8 cellular contexts compared by ENCODE assay signal in the genomic region with DNA sequence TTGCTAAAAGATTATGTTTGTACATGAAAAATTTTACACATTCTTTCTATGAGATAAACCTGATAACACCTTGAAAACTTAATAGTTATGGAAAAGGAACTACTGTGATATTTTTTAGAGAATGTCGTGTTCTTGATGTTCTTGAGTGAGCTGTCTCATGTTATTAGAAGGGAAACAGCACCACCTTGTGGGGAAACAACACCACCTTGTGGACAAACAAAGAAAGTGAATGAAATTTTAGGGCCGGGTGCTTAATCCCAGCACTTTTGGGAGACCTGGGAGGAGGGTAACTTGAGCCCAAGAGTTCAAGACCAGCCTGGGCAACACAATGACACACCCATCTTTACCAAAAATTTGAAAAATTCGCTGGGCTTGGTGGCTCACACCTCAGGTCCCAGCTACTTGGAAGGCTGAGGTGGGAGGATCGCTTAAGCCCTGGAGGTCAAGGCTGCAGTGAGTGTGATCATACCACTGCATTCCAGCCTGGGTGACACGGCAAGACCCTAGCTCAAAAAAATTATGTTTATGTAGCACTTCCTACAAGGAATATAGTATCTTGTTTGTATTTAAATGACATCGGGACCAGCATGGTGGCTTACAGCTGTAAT. TPM values are rescaled to one million over a fixed set of nuclear protein-coding genes. Genes with fewer than 3 reads are reported as not detected.
A peak's percentile ranks its signal among the peaks of the same experiment; 100 is the strongest.
DNase-seq lines count a peak whose midpoint lies in the region; ATAC-seq and TF ChIP-seq lines count a peak whose summit lies in the region.
"Not testable (repeated sequence)": the region's sequence is repeated elsewhere in the genome, so short reads cannot be mapped to it uniquely, and the experiment has no call there.

No MANE protein-coding gene starts in this region.

- H3K27me3 Mint-ChIP-seq in activated naive CD8-positive, alpha-beta T cell treated with anti-CD3 and anti-CD28 coated beads for 36 hours: not testable (repeated sequence)

- not testable (repeated sequence) for H3K9me3 ChIP-seq in SK-N-SH

- DNase-seq in Caki2 (ENCODE audit: low read depth) (peak; percentile 43), SK-N-SH (peak; percentile 48), foreskin fibroblast (peak; percentile 52 to 82), myocyte (ENCODE audit: low read depth) (peak; percentile 74)
- DNase-seq in activated naive CD8-positive, alpha-beta T cell treated with anti-CD3 and anti-CD28 coated beads for 36 hours: peak; percentile 27
- DNase-seq in stimulated activated effector memory CD8-positive, alpha-beta T cell treated with anti-CD3 and anti-CD28 coated beads, Interleukin-12 subunit alpha, Interleukin-12 subunit beta, amount 100 ng/mL, for 72 hours (ENCODE audit: low spot score in 2 of 2): peak; percentile 11 to 59

- not testable (repeated sequence) for H4K20me1 ChIP-seq in SK-N-SH (ENCODE audit: insufficient read depth)

- not testable (repeated sequence) for H3K4me1 ChIP-seq in SK-N-SH (ENCODE audit: control insufficient read depth in 1 of 2, insufficient read depth in 2 of 2, low read depth in 1 of 2, low read length in 1 of 2)

- CTCF ChIA-PET in SK-N-SH (lab: Yijun Ruan, JAX): interaction anchor here (0.6 to 1.9 kb wide), 13 partner anchors 9 to 1537 kb away, joined by 3 to 9 read pairs (median 4); no protein-coding TSS in a partner anchor

- not testable (repeated sequence) for H3K4me2 ChIP-seq in SK-N-SH

- not testable (repeated sequence) for H2AFZ ChIP-seq in SK-N-SH (ENCODE audit: low read depth)

- not testable (repeated sequence) for H3K36me3 ChIP-seq in SK-N-SH (replicated peaks in 1 of 2; ENCODE audit: control insufficient read depth in 1 of 2, insufficient read depth in 2 of 2, low read length in 1 of 2)

- not testable (repeated sequence) for H3K9me3 Mint-ChIP-seq in activated naive CD8-positive, alpha-beta T cell treated with anti-CD3 and anti-CD28 coated beads for 36 hours; stimulated activated effector memory CD8-positive, alpha-beta T cell treated with anti-CD3 and anti-CD28 coated beads, Interleukin-12 subunit alpha, Interleukin-12 subunit beta, amount 100 ng/mL, for 72 hours

- not testable (repeated sequence) for H3K4me1 Mint-ChIP-seq in activated naive CD8-positive, alpha-beta T cell treated with anti-CD3 and anti-CD28 coated beads for 36 hours; stimulated activated effector memory CD8-positive, alpha-beta T cell treated with anti-CD3 and anti-CD28 coated beads, Interleukin-12 subunit alpha, Interleukin-12 subunit beta, amount 100 ng/mL, for 72 hours

- TF ChIP-seq CTCF in SK-N-SH (IDR thresholded peaks at IDR 0.05) (peak; percentile 83), foreskin fibroblast (IDR thresholded peaks at IDR 0.05; ENCODE audit: low read depth, low read length) (peak; percentile 58)

- not testable (repeated sequence) for H3K36me3 Mint-ChIP-seq in activated naive CD8-positive, alpha-beta T cell treated with anti-CD3 and anti-CD28 coated beads for 36 hours; stimulated activated effector memory CD8-positive, alpha-beta T cell treated with anti-CD3 and anti-CD28 coated beads, Interleukin-12 subunit alpha, Interleukin-12 subunit beta, amount 100 ng/mL, for 72 hours

- H3K27me3 ChIP-seq in SK-N-SH (ENCODE audit: insufficient read depth): not testable (repeated sequence)

- POLR2A ChIA-PET in SK-N-SH (lab: Yijun Ruan, JAX): not testable (repeated sequence)

- H3K79me2 ChIP-seq in SK-N-SH (ENCODE audit: insufficient read depth): not testable (repeated sequence)

- WGBS in SK-N-SH (ENCODE audit: low lambda C conversion rate): 25% methylated on average over 5 of the region's 6 CpGs

- not testable (repeated sequence) for TF ChIP-seq EP300 in SK-N-SH (IDR thresholded peaks at IDR 0.05; ENCODE audit: borderline replicate concordance in 1 of 2, low read depth in 1 of 2, low read length in 1 of 2)

- not testable (repeated sequence) for H3F3A ChIP-seq in SK-N-SH (replicated peaks; ENCODE audit: insufficient read depth)

- H3K9me2 ChIP-seq in SK-N-SH: not testable (repeated sequence)

- ATAC-seq in GM21381 (IDR thresholded peaks at IDR 0.05; ENCODE audit: unreplicated experiment) (peak; percentile 75), HG03378 (IDR thresholded peaks at IDR 0.05; ENCODE audit: unreplicated experiment) (peak; percentile 79)
- not testable (repeated sequence) for ATAC-seq in stimulated activated effector memory CD8-positive, alpha-beta T cell treated with anti-CD3 and anti-CD28 coated beads, Interleukin-12 subunit alpha, Interleukin-12 subunit beta, amount 100 ng/mL, for 72 hours

- peak; percentile 71 for TF ChIP-seq RAD21 in SK-N-SH (IDR thresholded peaks at IDR 0.05; ENCODE audit: low read length)

- not testable (repeated sequence) for H3K27ac Mint-ChIP-seq in activated naive CD8-positive, alpha-beta T cell treated with anti-CD3 and anti-CD28 coated beads for 36 hours; stimulated activated effector memory CD8-positive, alpha-beta T cell treated with anti-CD3 and anti-CD28 coated beads, Interleukin-12 subunit alpha, Interleukin-12 subunit beta, amount 100 ng/mL, for 72 hours

- not testable (repeated sequence) for H3K27ac ChIP-seq in SK-N-SH (ENCODE audit: low read depth in 2 of 2, low read length in 1 of 2)

- not testable (repeated sequence) for H3K4me3 ChIP-seq in SK-N-SH (ENCODE audit: low read depth in 2 of 2, low read length in 1 of 2); foreskin fibroblast (ENCODE audit: low read depth in 1 of 2, low read length in 2 of 2)

- in situ Hi-C loops in Caki2 (cut with HindIII; ENCODE audit: low pct_unique_long_range_greater_than_20kb, low sequenced_read_pairs): not testable (repeated sequence)

- H3K9ac ChIP-seq in SK-N-SH: not testable (repeated sequence)

- not testable (repeated sequence) for H3K4me3 Mint-ChIP-seq in activated naive CD8-positive, alpha-beta T cell treated with anti-CD3 and anti-CD28 coated beads for 36 hours; stimulated activated effector memory CD8-positive, alpha-beta T cell treated with anti-CD3 and anti-CD28 coated beads, Interleukin-12 subunit alpha, Interleukin-12 subunit beta, amount 100 ng/mL, for 72 hours

TF ChIP-seq in SK-N-SH, 30 proteins besides CTCF, POLR2A, EP300 and RAD21:
- TF ChIP-seq SMC3 (IDR thresholded peaks at IDR 0.05; ENCODE audit: low read depth, low read length): peak; percentile 34; the same call in 1 of the 2 replicates

RNA-seq across cellular contexts. Expression of a gene that starts 36.1 kb away (rescaled TPM):
- total RNA-seq in Caki2 (2014; rRNA removed; shearing (Covaris generic); ENCODE audit: low replicate concordance): 24.8 and 25.9 TPM in 2 replicates
- polyA plus RNA-seq in SK-N-SH (2012; rRNA removed): 11.2 and 12.4 TPM in 2 replicates
- 15.7 and 24.6 TPM in 2 replicates for polyA plus RNA-seq in SK-N-SH (2012; cell fraction: cytosol; rRNA removed)
- 8.5 and 12.8 TPM in 2 replicates for polyA plus RNA-seq in SK-N-SH (2012; cell fraction: nucleus; rRNA removed)
- 10 to 100 TPM; 60.4 to 63.0 TPM for total RNA-seq in activated naive CD8-positive, alpha-beta T cell treated with anti-CD3 and anti-CD28 coated beads for 36 hours
- 26.4 and 28.7 TPM in 2 replicates for total RNA-seq in myocyte
- polyA plus RNA-seq in myocyte (2012): 21.7 TPM
